ENCODE assay signal across 20 cellular contexts in genomic region chr5:156870498-156870839, GRCh38. TPM values are rescaled to one million over a fixed set of nuclear protein-coding genes. Genes with fewer than 3 reads are reported as not detected.
DNase-seq lines count a peak whose midpoint lies in the region; ATAC-seq and TF ChIP-seq lines count a peak whose summit lies in the region.
"Had no signal": no experiment of that assay in that cellular context is flagged by ENCODE, and none has a peak within 500 bp of the region (broad histone marks: within the 10 kb centered on the region; RNA-seq: fewer than 3 reads in every experiment).

No MANE protein-coding gene starts in this region.

- H3K4me3 ChIP-seq in GM23338 = no peak overlapping the region
- H3K4me3 ChIP-seq: BLaER1 had no signal

- TF ChIP-seq CTCF in GM23338 (conservative IDR thresholded peaks at IDR 0.05; ENCODE audit: low read depth in 2 of 2) (peak in 1 of 2 experiments; percentile 36; a peak in 2 of 4 replicates), WTC11 (IDR thresholded peaks at IDR 0.05) (no peak), glutamatergic neuron (IDR thresholded peaks at IDR 0.05; ENCODE audit: partially characterized antibody, unreplicated experiment) (peak; percentile 9)

- no peaks in the 10 kb centered on the region for H3K79me2 ChIP-seq in GM23338 (replicated peaks; ENCODE audit: insufficient read depth)

- H3K9me3 Mint-ChIP-seq in T-helper 2 cell treated with Interferon-gamma antibody and Interleukin-4, amounts not matched to agents 5 μg/mL and 100 μg/mL, for 36 hours = peaks cover 35% of the 10 kb centered on the region
- H3K9me3 Mint-ChIP-seq in GM23338 = peaks cover 3% of the 10 kb centered on the region; the same call in 2 of the 3 replicates
- peaks cover 22% of the 10 kb centered on the region for H3K9me3 Mint-ChIP-seq in WTC11
- H3K9me3 Mint-ChIP-seq in glutamatergic neuron (ENCODE audit: unreplicated experiment) = peaks cover 2% of the 10 kb centered on the region

- H3K4me2 ChIP-seq in GM23338 = no peak overlapping the region
- H3K4me2 ChIP-seq: BLaER1 had no signal

- H3K27me3 ChIP-seq in GM23338 (ENCODE audit: insufficient read depth) = no peaks in the 10 kb centered on the region
- H3K27me3 ChIP-seq: BLaER1 had no signal

- POLR2A ChIA-PET in WTC11 (lab: Charles Lee) = no interaction called here

- no peak for DNase-seq in T-helper 2 cell treated with Interferon-gamma antibody and Interleukin-4, amounts not matched to agents 5 μg/mL and 100 μg/mL, for 36 hours (ENCODE audit: low spot score)
- DNase-seq in T-helper 2 cell = no peak
- DNase-seq in GM23338 (ENCODE audit: low spot score) = peak; percentile 28
- DNase-seq in WTC11 (ENCODE audit: low spot score) = no peak
- no peak for DNase-seq in glutamatergic neuron
- DNase-seq: 8988T; CD4-positive, alpha-beta memory T cell; DMS153; DMS79; GDM1; HFFc6 had no signal

- peaks cover 5% of the 10 kb centered on the region; the same call in 1 of the 2 replicates for H3K36me3 ChIP-seq in GM23338 (ENCODE audit: insufficient read depth)
- H3K36me3 ChIP-seq: BLaER1 had no signal

- H3K27ac ChIP-seq in GM23338 (ENCODE audit: low read depth) = no peak overlapping the region
- H3K27ac ChIP-seq: BLaER1 had no signal

- H3K36me3 Mint-ChIP-seq in T-helper 2 cell treated with Interferon-gamma antibody and Interleukin-4, amounts not matched to agents 5 μg/mL and 100 μg/mL, for 36 hours (ENCODE audit: low read depth) = peaks cover 19% of the 10 kb centered on the region
- H3K36me3 Mint-ChIP-seq in GM23338 (ENCODE audit: low read depth) (no peaks in the 10 kb centered on the region), WTC11 (peaks cover 8% of the 10 kb centered on the region; the same call in 1 of the 2 replicates), glutamatergic neuron (ENCODE audit: unreplicated experiment) (peaks cover 6% of the 10 kb centered on the region)
- H3K36me3 Mint-ChIP-seq: CD14-positive monocyte had no signal

- CTCF ChIA-PET in WTC11 (lab: Charles Lee) = interaction anchor here (0.9 kb wide), 1 partner anchor 19 kb away, joined by 5 read pairs; no protein-coding TSS in a partner anchor

- no peaks in the 10 kb centered on the region for H3F3A ChIP-seq in GM23338 (replicated peaks; ENCODE audit: low read depth)

- H3K27me3 Mint-ChIP-seq in T-helper 2 cell treated with Interferon-gamma antibody and Interleukin-4, amounts not matched to agents 5 μg/mL and 100 μg/mL, for 36 hours (ENCODE audit: low read depth) = peaks cover 3% of the 10 kb centered on the region
- no peaks in the 10 kb centered on the region for H3K27me3 Mint-ChIP-seq in GM23338 (ENCODE audit: insufficient read depth, low read depth, poor library complexity)
- no peaks in the 10 kb centered on the region for H3K27me3 Mint-ChIP-seq in WTC11 (ENCODE audit: low read depth)
- peaks cover 2% of the 10 kb centered on the region for H3K27me3 Mint-ChIP-seq in glutamatergic neuron (ENCODE audit: unreplicated experiment)

- ATAC-seq in GM23338 (no peak), WTC11 (peak; percentile 71), GM19463 (IDR thresholded peaks at IDR 0.05; ENCODE audit: unreplicated experiment) (no peak), HG02938 (IDR thresholded peaks at IDR 0.05; ENCODE audit: unreplicated experiment) (no peak), GM19351 (IDR thresholded peaks at IDR 0.05; ENCODE audit: unreplicated experiment) (no peak)
- ATAC-seq: HCT116, HepG2 had no signal

- H3K4me3 Mint-ChIP-seq in T-helper 2 cell treated with Interferon-gamma antibody and Interleukin-4, amounts not matched to agents 5 μg/mL and 100 μg/mL, for 36 hours = no peak overlapping the region
- H3K4me3 Mint-ChIP-seq in GM23338 (no peak overlapping the region), WTC11 (no peak overlapping the region), glutamatergic neuron (ENCODE audit: unreplicated experiment) (no peak overlapping the region)
- H3K4me3 Mint-ChIP-seq: CD14-positive monocyte; CD4-positive, alpha-beta memory T cell; HFFc6 had no signal

- no peaks in the 10 kb centered on the region for H3K9me2 ChIP-seq in GM23338 (ENCODE audit: insufficient read depth)

- peak overlapping the region; percentile 78 for H3K27ac Mint-ChIP-seq in T-helper 2 cell treated with Interferon-gamma antibody and Interleukin-4, amounts not matched to agents 5 μg/mL and 100 μg/mL, for 36 hours
- H3K27ac Mint-ChIP-seq in GM23338 = no peak overlapping the region
- H3K27ac Mint-ChIP-seq in WTC11 = no peak overlapping the region; the same call in 1 of the 2 replicates
- H3K27ac Mint-ChIP-seq in glutamatergic neuron (ENCODE audit: unreplicated experiment) = no peak overlapping the region
- H3K27ac Mint-ChIP-seq: CD14-positive monocyte, HFFc6 had no signal

- no peaks in the 10 kb centered on the region for H4K20me1 ChIP-seq in GM23338 (replicated peaks; ENCODE audit: insufficient read depth)
- H4K20me1 ChIP-seq: BLaER1 had no signal

- H3K4me1 Mint-ChIP-seq in T-helper 2 cell treated with Interferon-gamma antibody and Interleukin-4, amounts not matched to agents 5 μg/mL and 100 μg/mL, for 36 hours (ENCODE audit: low read depth) = peaks cover 19% of the 10 kb centered on the region
- H3K4me1 Mint-ChIP-seq in GM23338 = no peaks in the 10 kb centered on the region
- H3K4me1 Mint-ChIP-seq in WTC11 = 0 out of 2 replicates have a peak, but pooled peaks cover 4% of the 10 kb centered on the region
- no peaks in the 10 kb centered on the region for H3K4me1 Mint-ChIP-seq in glutamatergic neuron (ENCODE audit: low read depth, unreplicated experiment)
- H3K4me1 Mint-ChIP-seq: CD14-positive monocyte had no signal

- H2AFZ ChIP-seq in GM23338 = peak overlapping the region; percentile 34

- H3K4me1 ChIP-seq in GM23338 (ENCODE audit: insufficient read depth) = no peaks in the 10 kb centered on the region
- H3K4me1 ChIP-seq: BLaER1 had no signal

TF ChIP-seq in GM23338, 12 proteins besides CTCF, POLR2A, EP300 and RAD21 (continues in another document):
- TF ChIP-seq EZH2phosphoT487 (IDR thresholded peaks at IDR 0.05; ENCODE audit: unreplicated experiment) = no peak
- no peak for TF ChIP-seq ETS1 (IDR thresholded peaks at IDR 0.05)

TF ChIP-seq in WTC11, 78 proteins besides CTCF, POLR2A, EP300 and RAD21:
- TF ChIP-seq PRDM15 (CRISPR knock-in tag; IDR thresholded peaks at IDR 0.05) (no peak), ELF4 (CRISPR knock-in tag; IDR thresholded peaks at IDR 0.05; ENCODE audit: low read depth) (no peak), E2F4 (CRISPR knock-in tag; IDR thresholded peaks at IDR 0.05; ENCODE audit: borderline replicate concordance, low read depth) (no peak), KAT7 (CRISPR knock-in tag; IDR thresholded peaks at IDR 0.05; ENCODE audit: borderline replicate concordance) (no peak), GTF2I (CRISPR knock-in tag; conservative IDR thresholded peaks at IDR 0.05) (no peak), RORB (CRISPR knock-in tag; IDR thresholded peaks at IDR 0.05) (no peak), EMX1 (CRISPR knock-in tag; IDR thresholded peaks at IDR 0.05) (no peak), TEAD1 (CRISPR knock-in tag; IDR thresholded peaks at IDR 0.05) (no peak)

RNA-seq across cellular contexts. Expression of gene PPP1R2B, which starts 20.4 kb away (rescaled TPM):
- total RNA-seq in GM23338 (2014; rRNA removed; shearing (Covaris generic)) = 0.21 TPM in 1 of 2 replicates, not detected in the other
- 0.11 TPM in 1 of 2 replicates, not detected in the other for polyA plus RNA-seq in GM23338 (2016; fragmentation: Nextera tagmentation; extraction: Ambion mirVana)
- total RNA-seq in WTC11 (2021) = not detected in 3 replicates
- total RNA-seq in glutamatergic neuron (ENCODE audit: unreplicated experiment) = not detected
- total RNA-seq: A673, HFFc6 had no signal
- polyA plus RNA-seq: AG04450, HepG2 had no signal
